In the genomic region with DNA sequence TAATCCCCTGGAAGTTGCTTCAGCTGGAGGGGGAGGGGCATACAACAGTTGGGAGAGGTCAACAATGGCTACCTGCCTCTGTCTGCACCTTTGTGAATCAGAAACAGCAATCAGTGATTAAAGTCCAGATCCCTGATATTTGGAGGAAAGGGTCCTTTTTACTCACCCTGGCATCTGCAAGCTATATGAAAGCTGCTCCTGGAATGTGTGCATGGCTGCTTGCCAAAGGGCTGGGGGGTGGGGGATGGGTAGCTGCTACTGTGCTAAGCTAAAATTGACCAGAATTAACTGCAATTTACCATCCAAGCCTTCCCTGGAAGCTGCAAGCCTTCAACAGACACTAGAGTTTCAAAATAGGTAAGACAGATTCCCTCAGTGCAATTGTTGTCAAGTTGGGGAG, we compare ENCODE assay signal across 1 cellular context.
TF ChIP-seq lines count a peak whose summit lies in the region.

No MANE protein-coding gene starts in this region.

TF ChIP-seq in IMR-90, 13 proteins besides CTCF, POLR2A, EP300 and RAD21:
- no peak for TF ChIP-seq FOS (IDR thresholded peaks at IDR 0.05; ENCODE audit: low read depth, low read length)
- TF ChIP-seq RCOR1 (IDR thresholded peaks at IDR 0.05; ENCODE audit: insufficient replicate concordance, low read length), result no peak
- no peak for TF ChIP-seq MAFK (IDR thresholded peaks at IDR 0.05; ENCODE audit: low read depth, low read length)
- no peak for TF ChIP-seq CEBPB (IDR thresholded peaks at IDR 0.05; ENCODE audit: low read depth, low read length)
- TF ChIP-seq MXI1 (IDR thresholded peaks at IDR 0.05; ENCODE audit: borderline replicate concordance, low read depth, low read length), result no peak
- no peak for TF ChIP-seq MAZ (IDR thresholded peaks at IDR 0.05; ENCODE audit: borderline replicate concordance, low read depth, low read length)
- TF ChIP-seq ELK1 (IDR thresholded peaks at IDR 0.05; ENCODE audit: borderline replicate concordance, low read depth, low read length), result no peak
- TF ChIP-seq BHLHE40 (IDR thresholded peaks at IDR 0.05; ENCODE audit: low read depth, low read length), result no peak
- no peak for TF ChIP-seq NFE2L2 (IDR thresholded peaks at IDR 0.05; ENCODE audit: low read depth, low read length)
- TF ChIP-seq RFX5 (IDR thresholded peaks at IDR 0.05; ENCODE audit: low read depth, low read length), result no peak
- no peak for TF ChIP-seq CHD1 (IDR thresholded peaks at IDR 0.05; ENCODE audit: low read depth, low read length)
